Comparison of ENCODE assay signal across 8 cellular contexts in the genomic region with DNA sequence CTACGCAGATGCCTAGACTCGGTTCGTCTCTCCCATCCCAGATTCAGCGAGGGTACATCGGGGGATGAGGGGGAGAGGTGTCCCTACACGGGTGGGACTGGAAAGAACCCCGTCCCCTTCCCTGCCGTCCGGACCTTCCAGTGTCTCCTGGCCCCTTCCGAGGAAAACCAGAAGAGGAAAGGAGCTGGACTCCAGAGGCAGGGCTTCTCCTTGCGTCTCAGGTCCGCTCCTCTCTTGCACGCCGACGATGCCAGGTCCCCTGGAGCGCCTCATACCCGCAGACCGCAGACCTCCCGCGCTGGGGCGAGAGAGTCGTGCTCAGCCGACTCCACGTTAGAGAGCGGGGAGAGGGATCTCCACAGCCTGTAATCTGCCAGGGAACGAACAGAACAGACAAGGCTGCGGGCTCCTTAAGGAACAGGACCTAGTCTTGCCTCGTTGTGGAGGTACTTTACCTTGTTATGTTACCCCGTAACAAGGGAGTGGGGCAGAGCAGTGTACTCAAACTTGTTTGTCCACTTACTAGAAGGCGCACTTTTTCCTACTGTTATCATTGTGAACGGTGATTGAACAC. TPM values are rescaled to one million over a fixed set of nuclear protein-coding genes. Genes with fewer than 3 reads are reported as not detected.
DNase-seq lines count a peak whose midpoint lies in the region; ATAC-seq and TF ChIP-seq lines count a peak whose summit lies in the region.

No MANE protein-coding gene starts in this region.

- peaks cover 2% of the 10 kb centered on the region for H3K79me2 ChIP-seq in KMS-11 (ENCODE audit: insufficient read depth, low read depth)

- H3K4me3 ChIP-seq in KMS-11 (IDR thresholded peaks at IDR 0.05; ENCODE audit: insufficient read depth, low read depth, low read length) = no peak overlapping the region

- peak overlapping the region; percentile 73 for H3K4me2 ChIP-seq in KMS-11

- ATAC-seq in GM21619 (IDR thresholded peaks at IDR 0.05; ENCODE audit: unreplicated experiment) (peak; percentile 10), T-cell (replicated peaks in 1 of 4) (peak; percentile 35 to 38 (median 37))

- peak overlapping the region; percentile 88 to 92 (median 91) for H3K4me3 Mint-ChIP-seq in T-cell

- peaks cover 23% of the 10 kb centered on the region for H3K4me1 ChIP-seq in KMS-11 (ENCODE audit: low read depth, poor library complexity, severe bottlenecking)

- peak; percentile 86 for DNase-seq in DMS53 (lab: John Stamatoyannopoulos, UW)
- DNase-seq in T-cell = peak in 29 of 34 experiments; percentile 15 to 59 (median 38)
- DNase-seq in brain pericyte (ENCODE audit: low read depth, low spot score) = peak; percentile 67
- peak; percentile 94 for DNase-seq in iris pigment epithelial cell (ENCODE audit: low read depth)
- DNase-seq in stimulated activated CD4-positive, alpha-beta T cell treated with anti-CD3 and anti-CD28 coated beads, Interleukin-12 subunit alpha, Interleukin-12 subunit beta, amount 100 ng/mL, for 48 hours (ENCODE audit: low read depth in 2 of 3, low spot score in 1 of 3) = peak; percentile 26 to 56 (median 47)
- DNase-seq in NK-92 treated with Interleukin-12 subunit alpha and Interleukin-12 subunit beta, amount 100 ng/mL, for 24 hours (lab: John Stamatoyannopoulos, UW) = no peak

- H3K27ac Mint-ChIP-seq in T-cell = peak overlapping the region; percentile 91 to 92

- TF ChIP-seq CTCF in KMS-11 (conservative IDR thresholded peaks at IDR 0.05; ENCODE audit: low read depth, low read length) = no peak

- peaks cover 17% of the 10 kb centered on the region; the same call in 1 of the 2 replicates for H3K27me3 ChIP-seq in KMS-11 (ENCODE audit: insufficient read depth, low read depth)

- H3K27ac ChIP-seq in KMS-11 = peak overlapping the region; percentile 15; the same call in 1 of the 2 replicates

- no peaks in the 10 kb centered on the region for H3K36me3 Mint-ChIP-seq in T-cell

- H3K9ac ChIP-seq in KMS-11 = peak overlapping the region; percentile 5; the same call in 1 of the 2 replicates

- H3K36me3 ChIP-seq in KMS-11 (ENCODE audit: insufficient read depth) = no peaks in the 10 kb centered on the region

- H3K27me3 Mint-ChIP-seq in T-cell = peaks cover 0 to 2% of the 10 kb centered on the region in 2 donors

- peaks cover 29 to 35% (median 34%) of the 10 kb centered on the region in 3 donors for H3K4me1 Mint-ChIP-seq in T-cell

- CTCF ChIA-PET in T-cell (lab: Charles Lee) = interaction anchor here in 1 of 2 donors (0.5 to 0.8 kb wide), 2 partner anchors 13 to 53 kb away, joined by 3 read pairs; no protein-coding TSS in a partner anchor

- no peaks in the 10 kb centered on the region for H3K9me3 Mint-ChIP-seq in T-cell

- no peaks in the 10 kb centered on the region for H4K20me1 ChIP-seq in KMS-11 (ENCODE audit: insufficient read depth)

- H2AFZ ChIP-seq in KMS-11 (ENCODE audit: low read depth) = peak overlapping the region; percentile 99

- POLR2A ChIA-PET in T-cell (lab: Charles Lee) = no interaction called here

RNA-seq across cellular contexts. Expression of a gene that starts 0.4 kb away (rescaled TPM):
- total RNA-seq in T-cell = 10 to 100 TPM; 39.9 to 73.3 (median 65.6) TPM

RNA-seq across cellular contexts. Expression of a gene that starts 45.5 kb away (rescaled TPM):
- 1 to 10 TPM; 2.0 to 4.8 (median 3.3) TPM for total RNA-seq in T-cell

RNA-seq across cellular contexts. Expression of a gene that starts 48.7 kb away (rescaled TPM):
- 1 to 10 TPM in 1 of 5 donors, under 1 TPM in 4; 0.15 to 1.1 (median 0.65) TPM for total RNA-seq in T-cell
